ENCODE assay signal across 24 cellular contexts in genomic region chr6:43200541-43200940, GRCh38. TPM values are rescaled to one million over a fixed set of nuclear protein-coding genes. Genes with fewer than 3 reads are reported as not detected.
DNase-seq lines count a peak whose midpoint lies in the region; ATAC-seq lines count a peak whose summit lies in the region.
"Had no signal": no experiment of that assay in that cellular context is flagged by ENCODE, and none has a peak within 500 bp of the region (broad histone marks: within the 10 kb centered on the region; RNA-seq: fewer than 3 reads in every experiment).

No MANE protein-coding gene starts in this region.

- H3K23ac ChIP-seq in mesenchymal stem cell (ENCODE audit: low read length in 2 of 2) = no peak overlapping the region

- H3K4me2 ChIP-seq in mesenchymal stem cell (ENCODE audit: low read length, poor library complexity, severe bottlenecking) = no peak overlapping the region

- no peak overlapping the region for H3K4me3 ChIP-seq in mesenchymal stem cell (ENCODE audit: insufficient read depth in 1 of 2, low read depth in 1 of 2, low read length in 2 of 2)
- H3K4me3 ChIP-seq: Peyer's patch had no signal

- peaks cover 7% of the 10 kb centered on the region for H3K36me3 Mint-ChIP-seq in activated naive CD4-positive, alpha-beta T cell treated with anti-CD3 and anti-CD28 coated beads, Interleukin-2, amount 50 U/mL, for 24 hours
- peaks cover 0 to 9% of the 10 kb centered on the region in 2 donors for H3K36me3 Mint-ChIP-seq in activated naive CD4-positive, alpha-beta T cell treated with anti-CD3 and anti-CD28 coated beads, Interleukin-2, amount 50 U/mL, for 72 hours
- H3K36me3 Mint-ChIP-seq in activated T-helper 17 cell treated with anti-CD3 and anti-CD28 coated beads, Interleukin-2, amount 50 U/mL, for 72 hours (ENCODE audit: low read depth) = peaks cover 65% of the 10 kb centered on the region
- peaks cover 12 to 39% of the 10 kb centered on the region in 2 donors for H3K36me3 Mint-ChIP-seq in naive B cell
- peaks cover 67% of the 10 kb centered on the region for H3K36me3 Mint-ChIP-seq in stimulated activated memory B cell treated with anti-CD40 and anti-IgM and Interleukin-4, amounts not matched to agents 10 μg/mL and 1 μg/mL and 100 μg/mL, for 72 hours

- ATAC-seq in activated naive CD4-positive, alpha-beta T cell treated with anti-CD3 and anti-CD28 coated beads, Interleukin-2, amount 50 U/mL, for 72 hours = no peak
- ATAC-seq in activated T-helper 17 cell treated with anti-CD3 and anti-CD28 coated beads, Interleukin-2, amount 50 U/mL, for 72 hours (replicated peaks) = no peak
- no peak for ATAC-seq in naive B cell (ENCODE audit: low read depth in 2 of 2)
- no peak for ATAC-seq in stimulated activated memory B cell treated with anti-CD40 and anti-IgM and Interleukin-4, amounts not matched to agents 10 μg/mL and 1 μg/mL and 100 μg/mL, for 72 hours
- no peak for ATAC-seq in sciatic nerve
- no peak for ATAC-seq in HG02885 (IDR thresholded peaks at IDR 0.05; ENCODE audit: poor library complexity, unreplicated experiment)

- no peak overlapping the region for H3K27ac ChIP-seq in mesenchymal stem cell (ENCODE audit: low read length, poor library complexity, severe bottlenecking)
- H3K27ac ChIP-seq: Peyer's patch had no signal

- no peak overlapping the region for H2BK120ac ChIP-seq in mesenchymal stem cell (ENCODE audit: low read depth, low read length)

- H3K14ac ChIP-seq in mesenchymal stem cell (ENCODE audit: low read length in 2 of 2) = no peak overlapping the region

- H4K8ac ChIP-seq in mesenchymal stem cell (ENCODE audit: low read length) = no peak overlapping the region

- no peak overlapping the region for H3K18ac ChIP-seq in mesenchymal stem cell (ENCODE audit: low read depth in 1 of 2, low read length in 2 of 2)

- no peaks in the 10 kb centered on the region for H3K4me1 ChIP-seq in mesenchymal stem cell (ENCODE audit: control insufficient read depth, insufficient read depth, low read depth, low read length)
- H3K4me1 ChIP-seq: BE2C, Caco-2, Peyer's patch had no signal

- H3K27ac Mint-ChIP-seq in activated naive CD4-positive, alpha-beta T cell treated with anti-CD3 and anti-CD28 coated beads, Interleukin-2, amount 50 U/mL, for 24 hours = peak overlapping the region; percentile 61
- H3K27ac Mint-ChIP-seq in activated naive CD4-positive, alpha-beta T cell treated with anti-CD3 and anti-CD28 coated beads, Interleukin-2, amount 50 U/mL, for 72 hours = peak overlapping the region in 1 of 2 donors; percentile 42
- H3K27ac Mint-ChIP-seq in activated T-helper 17 cell treated with anti-CD3 and anti-CD28 coated beads, Interleukin-2, amount 50 U/mL, for 72 hours = peak overlapping the region; percentile 22
- peak overlapping the region; percentile 4 to 64 (median 20) for H3K27ac Mint-ChIP-seq in naive B cell
- H3K27ac Mint-ChIP-seq in stimulated activated memory B cell treated with anti-CD40 and anti-IgM and Interleukin-4, amounts not matched to agents 10 μg/mL and 1 μg/mL and 100 μg/mL, for 72 hours = peak overlapping the region; percentile 1

- H3K9me3 ChIP-seq in mesenchymal stem cell (ENCODE audit: control insufficient read depth, low read length) = no peaks in the 10 kb centered on the region
- H3K9me3 ChIP-seq: BE2C, Caco-2, Peyer's patch had no signal

- no peak overlapping the region for H3K4me3 Mint-ChIP-seq in activated naive CD4-positive, alpha-beta T cell treated with anti-CD3 and anti-CD28 coated beads, Interleukin-2, amount 50 U/mL, for 24 hours
- H3K4me3 Mint-ChIP-seq in activated T-helper 17 cell treated with anti-CD3 and anti-CD28 coated beads, Interleukin-2, amount 50 U/mL, for 72 hours = no peak overlapping the region
- H3K4me3 Mint-ChIP-seq in naive B cell = no peak overlapping the region
- H3K4me3 Mint-ChIP-seq in stimulated activated memory B cell treated with anti-CD40 and anti-IgM and Interleukin-4, amounts not matched to agents 10 μg/mL and 1 μg/mL and 100 μg/mL, for 72 hours = no peak overlapping the region
- H3K4me3 Mint-ChIP-seq: CD4-positive, alpha-beta T cell had no signal

- H3K9ac ChIP-seq in mesenchymal stem cell (ENCODE audit: low read length) = no peak overlapping the region

- H3K4ac ChIP-seq in mesenchymal stem cell (ENCODE audit: low read depth in 1 of 2, low read length in 2 of 2) = no peak overlapping the region

- no peak overlapping the region for H2BK15ac ChIP-seq in mesenchymal stem cell (ENCODE audit: low read depth, poor library complexity, severe bottlenecking)

- H3K9me3 Mint-ChIP-seq in activated naive CD4-positive, alpha-beta T cell treated with anti-CD3 and anti-CD28 coated beads, Interleukin-2, amount 50 U/mL, for 24 hours = no peaks in the 10 kb centered on the region
- no peaks in the 10 kb centered on the region for H3K9me3 Mint-ChIP-seq in activated naive CD4-positive, alpha-beta T cell treated with anti-CD3 and anti-CD28 coated beads, Interleukin-2, amount 50 U/mL, for 72 hours
- no peaks in the 10 kb centered on the region for H3K9me3 Mint-ChIP-seq in activated T-helper 17 cell treated with anti-CD3 and anti-CD28 coated beads, Interleukin-2, amount 50 U/mL, for 72 hours
- H3K9me3 Mint-ChIP-seq in naive B cell = no peaks in the 10 kb centered on the region
- H3K9me3 Mint-ChIP-seq in stimulated activated memory B cell treated with anti-CD40 and anti-IgM and Interleukin-4, amounts not matched to agents 10 μg/mL and 1 μg/mL and 100 μg/mL, for 72 hours = no peaks in the 10 kb centered on the region
- H3K9me3 Mint-ChIP-seq: CD4-positive, alpha-beta T cell had no signal

- no peak overlapping the region for H4K91ac ChIP-seq in mesenchymal stem cell (ENCODE audit: low read length)

- no peak overlapping the region for H2AFZ ChIP-seq in mesenchymal stem cell (ENCODE audit: low read depth, low read length)

- H3K79me1 ChIP-seq in mesenchymal stem cell (replicated peaks; ENCODE audit: low read length, poor library complexity, severe bottlenecking) = no peaks in the 10 kb centered on the region

- H3K4me1 Mint-ChIP-seq in activated naive CD4-positive, alpha-beta T cell treated with anti-CD3 and anti-CD28 coated beads, Interleukin-2, amount 50 U/mL, for 24 hours = no peaks in the 10 kb centered on the region
- H3K4me1 Mint-ChIP-seq in activated T-helper 17 cell treated with anti-CD3 and anti-CD28 coated beads, Interleukin-2, amount 50 U/mL, for 72 hours = no peaks in the 10 kb centered on the region
- peaks cover 0 to 10% (median 0%) of the 10 kb centered on the region in 3 donors for H3K4me1 Mint-ChIP-seq in naive B cell
- no peaks in the 10 kb centered on the region for H3K4me1 Mint-ChIP-seq in stimulated activated memory B cell treated with anti-CD40 and anti-IgM and Interleukin-4, amounts not matched to agents 10 μg/mL and 1 μg/mL and 100 μg/mL, for 72 hours

- no peak overlapping the region for H2BK5ac ChIP-seq in mesenchymal stem cell (ENCODE audit: low read depth, low read length, poor library complexity, severe bottlenecking)

- peaks cover 76 to 81% of the 10 kb centered on the region in 2 experiments for H3K36me3 ChIP-seq in mesenchymal stem cell (ENCODE audit: control insufficient read depth in 1 of 2, insufficient read depth in 2 of 2, low read depth in 1 of 2, low read length in 2 of 2)

- intact Hi-C loops in sciatic nerve (cut with DNase I) = no loop called here

- H3K27me3 ChIP-seq in mesenchymal stem cell (ENCODE audit: control insufficient read depth in 1 of 2, insufficient read depth in 1 of 2, low read length in 2 of 2) = no peaks in the 10 kb centered on the region
- H3K27me3 ChIP-seq: BE2C, Peyer's patch had no signal

- WGBS in mesenchymal stem cell = 94% methylated on average over 6 of the region's 6 CpGs

- no peak for DNase-seq in activated naive CD4-positive, alpha-beta T cell treated with anti-CD3 and anti-CD28 coated beads, Interleukin-2, amount 50 U/mL, for 72 hours (ENCODE audit: low spot score in 2 of 2)
- no peak for DNase-seq in naive B cell
- DNase-seq in mesenchymal stem cell = no peak
- no peak for DNase-seq in sciatic nerve (ENCODE audit: low spot score)
- DNase-seq: BE2C, DMS 273 treated with DMSO at 0.1 percent for 48 hours, DMS79 treated with DMSO at 0.1 percent for 48 hours, H7, Kasumi-1, NCI-H1417, NCI-H1694 treated with DMSO at 0.1 percent for 48 hours, NCI-H2081 treated with DMSO at 0.1 percent for 48 hours, NCI-H2171 treated with DMSO at 0.1 percent for 48 hours, NCI-H446, NCI-H526 had no signal

- no peak overlapping the region for H2BK12ac ChIP-seq in mesenchymal stem cell (ENCODE audit: low read length in 2 of 2)

- no peaks in the 10 kb centered on the region for H3K27me3 Mint-ChIP-seq in activated naive CD4-positive, alpha-beta T cell treated with anti-CD3 and anti-CD28 coated beads, Interleukin-2, amount 50 U/mL, for 24 hours
- no peaks in the 10 kb centered on the region for H3K27me3 Mint-ChIP-seq in activated T-helper 17 cell treated with anti-CD3 and anti-CD28 coated beads, Interleukin-2, amount 50 U/mL, for 72 hours
- H3K27me3 Mint-ChIP-seq in naive B cell = no peaks in the 10 kb centered on the region
- no peaks in the 10 kb centered on the region for H3K27me3 Mint-ChIP-seq in stimulated activated memory B cell treated with anti-CD40 and anti-IgM and Interleukin-4, amounts not matched to agents 10 μg/mL and 1 μg/mL and 100 μg/mL, for 72 hours
- H3K27me3 Mint-ChIP-seq: CD4-positive, alpha-beta T cell had no signal

- H2AK5ac ChIP-seq in mesenchymal stem cell (ENCODE audit: low read length, severe bottlenecking) = no peak overlapping the region

RNA-seq across cellular contexts. Expression of gene CUL9, which starts 18.5 kb away (rescaled TPM):
- 10 to 100 TPM; 45.7 to 88.0 TPM for total RNA-seq in activated naive CD4-positive, alpha-beta T cell treated with anti-CD3 and anti-CD28 coated beads, Interleukin-2, amount 50 U/mL, for 72 hours
- total RNA-seq in activated T-helper 17 cell treated with anti-CD3 and anti-CD28 coated beads, Interleukin-2, amount 50 U/mL, for 72 hours = 10 to 100 TPM; 40.7 to 44.9 TPM
- 10 to 100 TPM in 3 of 6 donors, 1 to 10 TPM in 3; 1.2 to 16.5 (median 9.5) TPM for polyA plus RNA-seq in naive B cell (ENCODE audit: low read depth in 6 of 6)
- 12.8 TPM for polyA plus RNA-seq in mesenchymal stem cell (2013, experiment 1 of 2)
- polyA plus RNA-seq in mesenchymal stem cell (2013, experiment 2 of 2) = 11.6 TPM
- 42.9 TPM for total RNA-seq in sciatic nerve

RNA-seq across cellular contexts. Expression of gene DNPH1, which starts 28.7 kb away (rescaled TPM):
- 10 to 100 TPM; 39.3 to 73.5 TPM for total RNA-seq in activated naive CD4-positive, alpha-beta T cell treated with anti-CD3 and anti-CD28 coated beads, Interleukin-2, amount 50 U/mL, for 72 hours
- 10 to 100 TPM; 42.6 to 57.8 TPM for total RNA-seq in activated T-helper 17 cell treated with anti-CD3 and anti-CD28 coated beads, Interleukin-2, amount 50 U/mL, for 72 hours
- 100 to 1,000 TPM; 101 to 176 (median 133) TPM for polyA plus RNA-seq in naive B cell (ENCODE audit: low read depth in 6 of 6)
- polyA plus RNA-seq in mesenchymal stem cell (2013, experiment 1 of 2) = 58.5 TPM
- 60.4 TPM for polyA plus RNA-seq in mesenchymal stem cell (2013, experiment 2 of 2)
- total RNA-seq in sciatic nerve = 45.9 TPM

RNA-seq across cellular contexts. Expression of gene SRF, which starts 29.5 kb away (rescaled TPM):
- total RNA-seq in activated naive CD4-positive, alpha-beta T cell treated with anti-CD3 and anti-CD28 coated beads, Interleukin-2, amount 50 U/mL, for 72 hours = 10 to 100 TPM; 31.0 to 42.7 TPM
- total RNA-seq in activated T-helper 17 cell treated with anti-CD3 and anti-CD28 coated beads, Interleukin-2, amount 50 U/mL, for 72 hours = 10 to 100 TPM; 36.2 to 63.4 TPM
- polyA plus RNA-seq in naive B cell (ENCODE audit: low read depth in 6 of 6) = 1 to 10 TPM; 2.5 to 5.3 (median 4.7) TPM
- 30.1 TPM for polyA plus RNA-seq in mesenchymal stem cell (2013, experiment 1 of 2)
- polyA plus RNA-seq in mesenchymal stem cell (2013, experiment 2 of 2) = 29.6 TPM
- total RNA-seq in sciatic nerve = 32.6 TPM

RNA-seq across cellular contexts. Expression of gene TTBK1, which starts 42.7 kb away (rescaled TPM):
- under 1 TPM; 0.09 to 0.37 TPM for total RNA-seq in activated naive CD4-positive, alpha-beta T cell treated with anti-CD3 and anti-CD28 coated beads, Interleukin-2, amount 50 U/mL, for 72 hours
- total RNA-seq in activated T-helper 17 cell treated with anti-CD3 and anti-CD28 coated beads, Interleukin-2, amount 50 U/mL, for 72 hours = 1 to 10 TPM; 2.2 to 3.6 TPM
- polyA plus RNA-seq in naive B cell (ENCODE audit: low read depth in 6 of 6) = not detected
- not detected for polyA plus RNA-seq in mesenchymal stem cell (2013, experiment 1 of 2)
- under 0.01 TPM for polyA plus RNA-seq in mesenchymal stem cell (2013, experiment 2 of 2)
- 0.04 TPM for total RNA-seq in sciatic nerve
- total RNA-seq: A673; CD4-positive, alpha-beta T cell; H7; MCF 10A had no signal
